In the genomic region with DNA sequence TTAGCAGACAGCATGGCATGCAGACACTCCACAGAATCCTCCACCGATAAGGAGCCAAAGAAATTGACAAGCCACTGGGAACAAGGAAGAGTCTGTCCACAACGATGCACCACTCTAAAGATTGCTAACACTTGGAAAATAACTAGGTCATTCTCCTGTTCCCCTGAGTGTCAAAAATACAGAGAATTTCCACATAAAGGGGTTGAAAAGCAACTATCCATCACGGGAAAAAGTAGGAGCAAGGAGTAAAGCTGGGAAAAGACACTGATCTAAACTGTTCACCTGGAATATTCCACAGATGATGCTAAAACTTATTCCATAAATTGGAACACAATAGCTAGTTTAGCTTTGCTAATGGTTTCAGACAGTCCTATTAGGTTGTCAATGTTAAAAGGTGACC, we compare ENCODE assay signal across 1 cellular context.
A peak's percentile ranks its signal among the peaks of the same experiment; 100 is the strongest.
TF ChIP-seq lines count a peak whose summit lies in the region.

No MANE protein-coding gene starts in this region.

TF ChIP-seq in K562, 482 proteins besides CTCF, POLR2A, EP300 and RAD21 (continued from another document):
- TF ChIP-seq, protein P1, sequence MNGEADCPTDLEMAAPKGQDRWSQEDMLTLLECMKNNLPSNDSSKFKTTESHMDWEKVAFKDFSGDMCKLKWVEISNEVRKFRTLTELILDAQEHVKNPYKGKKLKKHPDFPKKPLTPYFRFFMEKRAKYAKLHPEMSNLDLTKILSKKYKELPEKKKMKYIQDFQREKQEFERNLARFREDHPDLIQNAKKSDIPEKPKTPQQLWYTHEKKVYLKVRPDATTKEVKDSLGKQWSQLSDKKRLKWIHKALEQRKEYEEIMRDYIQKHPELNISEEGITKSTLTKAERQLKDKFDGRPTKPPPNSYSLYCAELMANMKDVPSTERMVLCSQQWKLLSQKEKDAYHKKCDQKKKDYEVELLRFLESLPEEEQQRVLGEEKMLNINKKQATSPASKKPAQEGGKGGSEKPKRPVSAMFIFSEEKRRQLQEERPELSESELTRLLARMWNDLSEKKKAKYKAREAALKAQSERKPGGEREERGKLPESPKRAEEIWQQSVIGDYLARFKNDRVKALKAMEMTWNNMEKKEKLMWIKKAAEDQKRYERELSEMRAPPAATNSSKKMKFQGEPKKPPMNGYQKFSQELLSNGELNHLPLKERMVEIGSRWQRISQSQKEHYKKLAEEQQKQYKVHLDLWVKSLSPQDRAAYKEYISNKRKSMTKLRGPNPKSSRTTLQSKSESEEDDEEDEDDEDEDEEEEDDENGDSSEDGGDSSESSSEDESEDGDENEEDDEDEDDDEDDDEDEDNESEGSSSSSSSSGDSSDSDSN (IDR thresholded peaks at IDR 0.05; ENCODE audit: borderline replicate concordance in 1 of 2, low read depth in 2 of 2, low read length in 2 of 2): 0 out of 4 replicates have a peak, but pooled peaks of 1 of the 2 experiments have one; percentile 12
